ENCODE assay signal across 11 cellular contexts in the genomic region with DNA sequence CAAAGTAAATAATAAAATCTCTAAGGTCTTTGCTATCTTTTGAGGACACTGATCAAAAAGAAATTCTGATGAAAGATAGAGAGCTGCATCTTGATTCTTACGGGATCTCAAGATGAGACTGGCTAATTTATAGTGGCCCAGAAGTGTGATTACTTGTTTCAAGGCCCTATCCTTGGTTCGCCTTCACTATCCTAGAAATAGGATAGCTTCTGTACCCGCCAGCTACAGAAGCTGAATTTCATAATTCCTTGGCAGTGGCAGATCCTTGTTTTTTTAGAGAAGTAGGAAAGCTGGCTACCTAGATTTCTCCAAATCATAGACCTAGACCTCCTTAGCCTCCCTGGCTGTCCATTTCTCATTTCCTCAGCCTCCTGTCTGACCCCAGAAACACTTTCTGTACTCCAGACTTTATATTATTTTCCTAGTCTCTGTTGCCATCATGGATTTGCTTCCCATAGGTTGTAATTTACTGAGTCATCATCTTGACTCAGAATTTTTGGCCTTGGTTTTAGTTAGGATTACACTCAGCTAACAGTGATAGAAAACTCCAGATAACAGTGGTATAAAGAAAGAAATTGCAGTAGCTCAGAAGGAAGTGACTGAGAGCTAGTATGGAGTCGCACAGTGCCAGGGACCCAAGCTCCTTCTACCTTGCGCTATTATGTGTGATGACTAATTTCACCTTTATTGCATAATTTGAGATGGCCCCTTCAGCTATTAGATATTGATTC. TPM values are rescaled to one million over a fixed set of nuclear protein-coding genes. Genes with fewer than 3 reads are reported as not detected.
DNase-seq lines count a peak whose midpoint lies in the region; ATAC-seq and TF ChIP-seq lines count a peak whose summit lies in the region.
"Had no signal": no experiment of that assay in that cellular context is flagged by ENCODE, and none has a peak within 500 bp of the region (broad histone marks: within the 10 kb centered on the region; RNA-seq: fewer than 3 reads in every experiment).

No MANE protein-coding gene starts in this region.

- no peak for TF ChIP-seq CTCF in tibial artery (IDR thresholded peaks at IDR 0.05)

- no peaks in the 10 kb centered on the region for H3K36me3 Mint-ChIP-seq in CD4-positive, CD25-positive, alpha-beta regulatory T cell

- H3K4me3 ChIP-seq in CD4-positive, CD25-positive, alpha-beta regulatory T cell (ENCODE audit: low read depth, low read length), result peak overlapping the region; percentile 15
- no peak overlapping the region for H3K4me3 ChIP-seq in tibial artery
- H3K4me3 ChIP-seq: ascending aorta had no signal

- H3K27ac ChIP-seq in CD4-positive, CD25-positive, alpha-beta regulatory T cell (ENCODE audit: insufficient read depth, low read length, poor library complexity, severe bottlenecking), result no peak overlapping the region
- peak overlapping the region in 1 of 2 donors; percentile 7 for H3K27ac ChIP-seq in tibial artery
- H3K27ac ChIP-seq: ascending aorta had no signal

- H3K27me3 Mint-ChIP-seq in CD4-positive, CD25-positive, alpha-beta regulatory T cell, result no peaks in the 10 kb centered on the region

- H3K27ac Mint-ChIP-seq in CD4-positive, CD25-positive, alpha-beta regulatory T cell, result peak overlapping the region in 1 of 3 donors; percentile 47

- H3K4me3 Mint-ChIP-seq in CD4-positive, CD25-positive, alpha-beta regulatory T cell, result peak overlapping the region in 2 of 4 donors; percentile 29 to 36

- ATAC-seq in CD4-positive, CD25-positive, alpha-beta regulatory T cell (ENCODE audit: low read depth in 2 of 2), result no peak
- ATAC-seq in HG02981 (IDR thresholded peaks at IDR 0.05; ENCODE audit: unreplicated experiment) (no peak), sciatic nerve (no peak)

- H3K9me3 Mint-ChIP-seq in CD4-positive, CD25-positive, alpha-beta regulatory T cell, result no peaks in the 10 kb centered on the region

- H3K27me3 ChIP-seq in CD4-positive, CD25-positive, alpha-beta regulatory T cell (ENCODE audit: control insufficient read depth, insufficient read depth, low read length), result no peaks in the 10 kb centered on the region
- H3K27me3 ChIP-seq in tibial artery, result no peaks in the 10 kb centered on the region
- H3K27me3 ChIP-seq: ascending aorta had no signal

- no peaks in the 10 kb centered on the region for H3K9me3 ChIP-seq in CD4-positive, CD25-positive, alpha-beta regulatory T cell (ENCODE audit: control insufficient read depth in 2 of 2, low read length in 2 of 2)
- no peaks in the 10 kb centered on the region for H3K9me3 ChIP-seq in tibial artery
- H3K9me3 ChIP-seq: ascending aorta had no signal

- H3K4me1 ChIP-seq in CD4-positive, CD25-positive, alpha-beta regulatory T cell (ENCODE audit: control insufficient read depth, insufficient read depth, low read length, poor library complexity, severe bottlenecking), result peaks cover 29% of the 10 kb centered on the region
- peaks cover 0 to 39% (median 9%) of the 10 kb centered on the region in 4 donors for H3K4me1 ChIP-seq in tibial artery

- H3K36me3 ChIP-seq in CD4-positive, CD25-positive, alpha-beta regulatory T cell (ENCODE audit: control insufficient read depth, insufficient read depth, low read length), result no peaks in the 10 kb centered on the region
- H3K36me3 ChIP-seq in tibial artery, result no peaks in the 10 kb centered on the region
- H3K36me3 ChIP-seq: ascending aorta had no signal

- intact Hi-C loops in sciatic nerve (cut with DNase I) (no loop called here), tibial artery (cut with DNase I; ENCODE audit: low total_unique reads) (no loop called here)

- peaks cover 57 to 86% (median 62%) of the 10 kb centered on the region in 4 donors for H3K4me1 Mint-ChIP-seq in CD4-positive, CD25-positive, alpha-beta regulatory T cell

- no peak for DNase-seq in CD4-positive, CD25-positive, alpha-beta regulatory T cell
- DNase-seq in LHCN-M2 (ENCODE audit: low read depth) (peak; percentile 71), dedifferentiated amniotic fluid mesenchymal stem cell (ENCODE audit: extremely low spot score) (peak; percentile 32), non-pigmented ciliary epithelial cell (ENCODE audit: low read depth) (peak; percentile 40), NCI-H774 (lab: John Stamatoyannopoulos, UW) (no peak), sciatic nerve (ENCODE audit: low spot score) (no peak), tibial artery (no peak)
- DNase-seq: activated CD4-positive, alpha-beta T cell treated with anti-CD3 and anti-CD28 coated beads for 4 hours; stimulated activated CD8-positive, alpha-beta memory T cell treated with anti-CD3 and anti-CD28 coated beads, Interleukin-4, amount 100 ng/mL, for 48 hours had no signal

RNA-seq across cellular contexts. Expression of a gene that starts 27.7 kb away (rescaled TPM):
- 103 TPM for total RNA-seq in CD4-positive, CD25-positive, alpha-beta regulatory T cell
- 10 to 100 TPM; 19.4 to 30.1 (median 21.2) TPM for polyA plus RNA-seq in CD4-positive, CD25-positive, alpha-beta regulatory T cell
- total RNA-seq in LHCN-M2 (2014; rRNA removed), result 26.6 and 31.7 TPM in 2 replicates
- polyA plus RNA-seq in LHCN-M2 (2012), result 4.4 TPM
- 88.5 TPM for total RNA-seq in sciatic nerve

Comparison
In these comparisons a context has a peak if more than half of its experiments do, and no peak if none do; other contexts are left out.
1. DNase-seq: peak in LHCN-M2 (single experiment), dedifferentiated amniotic fluid mesenchymal stem cell (single experiment) and non-pigmented ciliary epithelial cell (single experiment); none in CD4-positive, CD25-positive, alpha-beta regulatory T cell (0 of 3), NCI-H774 (single experiment), sciatic nerve (single experiment) and tibial artery (0 of 2).